21 cellular contexts compared by ENCODE assay signal in genomic region chr1:25613091-25613490, GRCh38.
"Had no signal": no experiment of that assay in that cellular context is flagged by ENCODE, and none has a peak within 500 bp of the region (broad histone marks: within the 10 kb centered on the region; RNA-seq: fewer than 3 reads in every experiment).

No MANE protein-coding gene starts in this region.

- H3K9me3 ChIP-seq: colonic mucosa, gastroesophageal sphincter, heart left ventricle, left lung, lower lobe of right lung had no signal

- DNase-seq: colonic mucosa; cortex of kidney; effector CD8-positive, alpha-beta T cell; effector memory CD8-positive, alpha-beta T cell; endodermal cell; erythroblast; foreskin keratinocyte; heart left ventricle; hypothalamus; immature natural killer cell; left cardiac atrium; left lung; left ventricle myocardium superior; lower lobe of right lung; mesenchymal stem cell had no signal

- H3K4me2 ChIP-seq: hepatocyte had no signal

- H3K4me3 Mint-ChIP-seq: dendritic cell treated with granulocyte-macrophage colony-stimulating factor and Interleukin-4, amounts not matched to agents 40 ng/mL and 50 ng/mL, for 4 days; effector memory CD8-positive, alpha-beta T cell; endodermal cell; immature natural killer cell; mesothelial cell of epicardium had no signal

- ATAC-seq: effector memory CD8-positive, alpha-beta T cell; esophagus mucosa; foreskin keratinocyte; gastroesophageal sphincter; heart left ventricle; left cardiac atrium; left lung; left ventricle myocardium superior; lower lobe of right lung had no signal

- H3K4me1 ChIP-seq: foreskin keratinocyte had no signal

- H3K27ac Mint-ChIP-seq: dendritic cell treated with granulocyte-macrophage colony-stimulating factor and Interleukin-4, amounts not matched to agents 40 ng/mL and 50 ng/mL, for 4 days; effector memory CD8-positive, alpha-beta T cell; endodermal cell; mesothelial cell of epicardium had no signal

- H3K9me3 Mint-ChIP-seq: dendritic cell treated with granulocyte-macrophage colony-stimulating factor and Interleukin-4, amounts not matched to agents 40 ng/mL and 50 ng/mL, for 4 days; effector memory CD8-positive, alpha-beta T cell; endodermal cell; immature natural killer cell; mesothelial cell of epicardium had no signal

- H3K36me3 Mint-ChIP-seq: immature natural killer cell, mesothelial cell of epicardium had no signal

- H3K27me3 ChIP-seq: gastroesophageal sphincter, heart left ventricle had no signal

- H3K4me3 ChIP-seq: colonic mucosa, gastroesophageal sphincter, heart left ventricle, hepatocyte, left lung, lower lobe of right lung had no signal

- H3K36me3 ChIP-seq: colonic mucosa, gastroesophageal sphincter, heart left ventricle, left lung, lower lobe of right lung had no signal

- H2AFZ ChIP-seq: hepatocyte had no signal

- H3K27ac ChIP-seq: colonic mucosa, epithelial cell of prostate, foreskin keratinocyte, gastroesophageal sphincter, heart left ventricle, hepatocyte, left lung, lower lobe of right lung had no signal
